In genomic region chr11:46238967-46239800, GRCh38 we compare ENCODE assay signal across 8 cellular contexts. TPM values are rescaled to one million over a fixed set of nuclear protein-coding genes. Genes with fewer than 3 reads are reported as not detected.
A peak's percentile ranks its signal among the peaks of the same experiment; 100 is the strongest.
DNase-seq lines count a peak whose midpoint lies in the region; ATAC-seq and TF ChIP-seq lines count a peak whose summit lies in the region.

No MANE protein-coding gene starts in this region.

- H3K9ac ChIP-seq in GM23248: peak overlapping the region; percentile 84

- H3K27me3 Mint-ChIP-seq in glutamatergic neuron (ENCODE audit: unreplicated experiment) (peaks cover 13% of the 10 kb centered on the region), osteocyte (ENCODE audit: unreplicated experiment) (peaks cover 8% of the 10 kb centered on the region)

- TF ChIP-seq CTCF in glutamatergic neuron (IDR thresholded peaks at IDR 0.05; ENCODE audit: partially characterized antibody, unreplicated experiment): peak; percentile 99
- TF ChIP-seq CTCF in osteocyte (IDR thresholded peaks at IDR 0.05): peak; percentile 100
- peak; percentile 97 to 99 (median 98) for TF ChIP-seq CTCF in testis (IDR thresholded peaks at IDR 0.05)

- H3K27me3 ChIP-seq in GM23248 (replicated peaks; ENCODE audit: insufficient read depth) (no peaks in the 10 kb centered on the region), testis (no peaks in the 10 kb centered on the region)

- intact Hi-C loops in testis (cut with DNase I; ENCODE audit: low total_unique reads): no loop called here

- H3F3A ChIP-seq in GM23248 (ENCODE audit: insufficient read depth): peaks cover 45% of the 10 kb centered on the region

- no peaks in the 10 kb centered on the region for H3K9me2 ChIP-seq in GM23248 (ENCODE audit: insufficient read depth)

- no peaks in the 10 kb centered on the region for H3K36me3 Mint-ChIP-seq in activated naive CD4-positive, alpha-beta T cell treated with anti-CD3 and anti-CD28 coated beads, Interleukin-2, amount 50 U/mL, for 72 hours
- H3K36me3 Mint-ChIP-seq in glutamatergic neuron (ENCODE audit: unreplicated experiment) (no peaks in the 10 kb centered on the region), osteocyte (ENCODE audit: unreplicated experiment) (peaks cover 6% of the 10 kb centered on the region)

- no peaks in the 10 kb centered on the region for H4K20me1 ChIP-seq in GM23248 (ENCODE audit: insufficient read depth)

- H3K4me1 Mint-ChIP-seq in glutamatergic neuron (ENCODE audit: low read depth, unreplicated experiment) (peaks cover 19% of the 10 kb centered on the region), osteocyte (ENCODE audit: unreplicated experiment) (peaks cover 59% of the 10 kb centered on the region)

- peak overlapping the region; percentile 73 for H3K4me3 ChIP-seq in GM23248
- H3K4me3 ChIP-seq in testis: peak overlapping the region in 1 of 2 donors; percentile 50

- WGBS in GM23248 (ENCODE audit: low coverage in 1 of 2, low lambda C conversion rate in 2 of 2, missing lambda C conversion rate in 2 of 2), 2 experiments: 4 to 7% methylated on average over 31 to 46 of the region's 46 CpGs
- 10 to 29% methylated on average over 13 to 36 of the region's 46 CpGs for WGBS in testis, 2 donors

- H3K9me3 ChIP-seq in GM23248 (ENCODE audit: low read depth) (peaks cover 5% of the 10 kb centered on the region), testis (no peaks in the 10 kb centered on the region)

- H3K27ac ChIP-seq in GM23248 (peak overlapping the region; percentile 95), testis (peak overlapping the region; percentile 62 to 86)

- H3K4me1 ChIP-seq in GM23248 (ENCODE audit: insufficient read depth) (peaks cover 41% of the 10 kb centered on the region), testis (peaks cover 11% of the 10 kb centered on the region)

- H3K4me2 ChIP-seq in GM23248 (ENCODE audit: unreplicated experiment): peak overlapping the region; percentile 87

- H3K79me2 ChIP-seq in GM23248 (ENCODE audit: insufficient read depth): no peaks in the 10 kb centered on the region

- in situ Hi-C loops in GM23248 (cut with MboI): no loop called here

- H3K36me3 ChIP-seq in GM23248 (ENCODE audit: low read depth) (no peaks in the 10 kb centered on the region), testis (ENCODE audit: low read depth, missing control alignments) (no peaks in the 10 kb centered on the region)

- no peak overlapping the region for H3K27ac Mint-ChIP-seq in activated naive CD4-positive, alpha-beta T cell treated with anti-CD3 and anti-CD28 coated beads, Interleukin-2, amount 50 U/mL, for 72 hours
- H3K27ac Mint-ChIP-seq in glutamatergic neuron (ENCODE audit: unreplicated experiment) (peak overlapping the region; percentile 80), osteocyte (ENCODE audit: unreplicated experiment) (peak overlapping the region; percentile 80)

- no peaks in the 10 kb centered on the region for H3K9me3 Mint-ChIP-seq in activated naive CD4-positive, alpha-beta T cell treated with anti-CD3 and anti-CD28 coated beads, Interleukin-2, amount 50 U/mL, for 72 hours
- H3K9me3 Mint-ChIP-seq in glutamatergic neuron (ENCODE audit: unreplicated experiment): peaks cover 4% of the 10 kb centered on the region
- no peaks in the 10 kb centered on the region for H3K9me3 Mint-ChIP-seq in osteocyte (ENCODE audit: unreplicated experiment)

- no peak for TF ChIP-seq POLR2A in testis (IDR thresholded peaks at IDR 0.05)

- peak; percentile 68 for DNase-seq in DMS79 treated with DMSO at 0.1 percent for 48 hours (lab: John Stamatoyannopoulos, UW)
- peak; percentile 92 for DNase-seq in GM23248
- DNase-seq in LoVo (ENCODE audit: low spot score): peak; percentile 84
- DNase-seq in activated naive CD4-positive, alpha-beta T cell treated with anti-CD3 and anti-CD28 coated beads, Interleukin-2, amount 50 U/mL, for 72 hours (ENCODE audit: low spot score in 2 of 2): peak; percentile 86 to 90
- DNase-seq in glutamatergic neuron: peak; percentile 89
- peak; percentile 97 for DNase-seq in osteocyte (ENCODE audit: extremely low spot score, unreplicated experiment)
- peak; percentile 92 for DNase-seq in testis

- peak; percentile 87 for ATAC-seq in SK-N-SH treated with all-trans-retinoic acid at 6 μM for 48 hours
- peak; percentile 74 to 77 for ATAC-seq in activated naive CD4-positive, alpha-beta T cell treated with anti-CD3 and anti-CD28 coated beads, Interleukin-2, amount 50 U/mL, for 72 hours

- peak overlapping the region; percentile 83 for H2AFZ ChIP-seq in GM23248

- peak overlapping the region; percentile 77 for H3K4me3 Mint-ChIP-seq in glutamatergic neuron (ENCODE audit: unreplicated experiment)
- peak overlapping the region; percentile 69 for H3K4me3 Mint-ChIP-seq in osteocyte (ENCODE audit: unreplicated experiment)

TF ChIP-seq in SK-N-SH treated with all-trans-retinoic acid at 6 μM for 48 hours, 23 proteins besides CTCF, POLR2A, EP300 and RAD21:
- TF ChIP-seq ISL1 (CRISPR knock-in tag; IDR thresholded peaks at IDR 0.05) (no peak), CSRNP3 (CRISPR knock-in tag; IDR thresholded peaks at IDR 0.05) (no peak), ZNF565 (CRISPR knock-in tag; conservative IDR thresholded peaks at IDR 0.05; ENCODE audit: low read depth) (no peak), SNAI2 (CRISPR knock-in tag; IDR thresholded peaks at IDR 0.05) (no peak), ZC3H10 (CRISPR knock-in tag; IDR thresholded peaks at IDR 0.05) (no peak), CSDC2 (CRISPR knock-in tag; IDR thresholded peaks at IDR 0.05) (no peak), ARNTL (CRISPR knock-in tag; IDR thresholded peaks at IDR 0.05; ENCODE audit: borderline replicate concordance, low read depth) (no peak), ESRRG (CRISPR knock-in tag; IDR thresholded peaks at IDR 0.05) (no peak), ZFP30 (CRISPR knock-in tag; IDR thresholded peaks at IDR 0.05) (no peak), OSR1 (CRISPR knock-in tag; IDR thresholded peaks at IDR 0.05) (no peak), CREB5 (CRISPR knock-in tag; IDR thresholded peaks at IDR 0.05; ENCODE audit: low read depth) (no peak), ZNF8 (CRISPR knock-in tag; IDR thresholded peaks at IDR 0.05) (no peak)
TF ChIP-seq in SK-N-SH treated with all-trans-retinoic acid at 6 μM for 48 hours: peak in this region for 0.

RNA-seq across cellular contexts. Expression of gene CREB3L1, which starts 38.3 kb away (rescaled TPM):
- total RNA-seq in GM23248 (2014; rRNA removed; shearing (Covaris generic)): 29.6 and 37.7 TPM in 2 replicates
- polyA plus RNA-seq in GM23248 (2016; fragmentation: Nextera tagmentation; extraction: Ambion mirVana) (146 and 151 TPM in 2 replicates), testis (ENCODE audit: insufficient read depth, low read depth, low replicate concordance) (19.2 TPM)
- total RNA-seq in activated naive CD4-positive, alpha-beta T cell treated with anti-CD3 and anti-CD28 coated beads, Interleukin-2, amount 50 U/mL, for 72 hours: under 1 TPM; 0.14 to 0.61 TPM
- total RNA-seq in glutamatergic neuron (ENCODE audit: unreplicated experiment) (6.1 TPM), osteocyte (77.0 and 78.6 TPM in 2 replicates), testis (1 to 10 TPM; 5.2 to 8.1 TPM)

Comparison
In these comparisons a context has a peak if more than half of its experiments do, and no peak if none do; other contexts are left out.
1. H3K27ac Mint-ChIP-seq: peak in glutamatergic neuron (single experiment) and osteocyte (single experiment); none in activated naive CD4-positive, alpha-beta T cell treated with anti-CD3 and anti-CD28 coated beads, Interleukin-2, amount 50 U/mL, for 72 hours (0 of 2).
2. Peak in every context shown above with its lines, with median percentiles within 50 percentile points of each other: DNase-seq and CTCF ChIP-seq.